ENCODE assay signal across 24 cellular contexts in the genomic region with DNA sequence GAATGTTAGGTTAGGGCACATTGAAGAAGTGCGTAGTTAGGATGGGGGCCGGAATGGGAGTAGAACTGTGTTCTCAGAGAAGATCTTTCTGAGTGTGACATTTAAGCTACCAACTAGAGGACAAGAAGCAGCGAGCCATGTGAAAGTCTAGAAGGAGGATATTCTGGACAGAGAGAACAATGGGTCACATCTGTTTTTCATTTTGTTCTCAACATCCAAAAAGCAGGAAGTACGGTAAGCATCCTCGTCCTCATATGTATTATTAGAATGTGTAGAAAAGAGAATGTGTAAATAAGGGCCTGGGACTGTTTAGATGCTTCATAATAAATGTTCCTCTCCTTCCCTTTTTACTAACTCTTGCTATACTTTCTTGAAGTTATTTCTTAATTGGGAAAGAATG. TPM values are rescaled to one million over a fixed set of nuclear protein-coding genes. Genes with fewer than 3 reads are reported as not detected.
DNase-seq lines count a peak whose midpoint lies in the region; ATAC-seq and TF ChIP-seq lines count a peak whose summit lies in the region.
"Had no signal": no experiment of that assay in that cellular context is flagged by ENCODE, and none has a peak within 500 bp of the region (broad histone marks: within the 10 kb centered on the region; RNA-seq: fewer than 3 reads in every experiment).

No MANE protein-coding gene starts in this region.

- H3K4me3 ChIP-seq in SK-N-MC (peak overlapping the region; percentile 33; the same call in 1 of the 2 replicates), hepatocyte (no peak overlapping the region), heart left ventricle (no peak overlapping the region)
- H3K4me3 ChIP-seq: A549, GM12878, SJSA1 had no signal

- intact Hi-C loops in heart left ventricle (cut with DNase I): loop anchor here in 1 of 10 donors (10.0 kb wide), 1 partner anchor 242 kb away; no protein-coding TSS in a partner anchor

- no peak overlapping the region for H2AFZ ChIP-seq in hepatocyte

- H3K27ac ChIP-seq in SK-N-MC (peak overlapping the region; percentile 49; the same call in 1 of the 2 replicates), hepatocyte (peak overlapping the region; percentile 8), heart left ventricle (no peak overlapping the region)
- H3K27ac ChIP-seq: A549, SJSA1 had no signal

- H3K4me1 ChIP-seq in hepatocyte (ENCODE audit: insufficient read depth): no peaks in the 10 kb centered on the region
- H3K4me1 ChIP-seq in heart left ventricle: no peaks in the 10 kb centered on the region
- H3K4me1 ChIP-seq: A549 had no signal

- H3K27me3 ChIP-seq in hepatocyte (peaks cover 5% of the 10 kb centered on the region), heart left ventricle (no peaks in the 10 kb centered on the region)
- H3K27me3 ChIP-seq: SJSA1 had no signal

- H3K79me2 ChIP-seq in hepatocyte: no peaks in the 10 kb centered on the region

- H3K9me2 ChIP-seq in hepatocyte (replicated peaks; ENCODE audit: insufficient read depth): no peaks in the 10 kb centered on the region

- no peak for TF ChIP-seq POLR2A in heart left ventricle (IDR thresholded peaks at IDR 0.05)

- H3K4me2 ChIP-seq in hepatocyte: no peak overlapping the region
- H3K4me2 ChIP-seq: A549 had no signal

- TF ChIP-seq CTCF in hepatocyte (IDR thresholded peaks at IDR 0.05; ENCODE audit: poor library complexity) (no peak), heart left ventricle (IDR thresholded peaks at IDR 0.05) (no peak)

- H3K36me3 ChIP-seq in SK-N-MC (ENCODE audit: insufficient read depth, low read length): no peaks in the 10 kb centered on the region
- H3K36me3 ChIP-seq in hepatocyte (replicated peaks; ENCODE audit: insufficient read depth, low read depth): no peaks in the 10 kb centered on the region
- no peaks in the 10 kb centered on the region for H3K36me3 ChIP-seq in heart left ventricle
- H3K36me3 ChIP-seq: SJSA1 had no signal

- H4K20me1 ChIP-seq in hepatocyte (ENCODE audit: insufficient read depth, poor library complexity, severe bottlenecking): no peaks in the 10 kb centered on the region

- H3K9me3 ChIP-seq in SK-N-MC (ENCODE audit: low read depth, low read length) (no peaks in the 10 kb centered on the region), hepatocyte (ENCODE audit: low read depth) (no peaks in the 10 kb centered on the region), heart left ventricle (peaks cover 0 to 3% (median 0%) of the 10 kb centered on the region in 12 donors)
- H3K9me3 ChIP-seq: A549, SJSA1 had no signal

- no peak for ATAC-seq in heart left ventricle
- ATAC-seq: A549, GM12878, Right ventricle myocardium inferior had no signal

- WGBS in hepatocyte (ENCODE audit: low lambda C conversion rate, missing lambda C conversion rate): 64% methylated on average over 5 of the region's 5 CpGs
- 47 to 60% (median 51%) methylated on average over 5 of the region's 5 CpGs for WGBS in heart left ventricle, 4 donors

- DNase-seq in EH (ENCODE audit: low read depth): peak; percentile 22
- no peak for DNase-seq in SK-N-MC (ENCODE audit: low read depth, low spot score)
- peak; percentile 52 for DNase-seq in fibroblast of gingiva (ENCODE audit: low read depth)
- DNase-seq in hepatocyte (ENCODE audit: low spot score): no peak
- DNase-seq in heart left ventricle: no peak
- DNase-seq in hippocampal formation (lab: John Stamatoyannopoulos, UW): no peak
- DNase-seq in SW 1271 (lab: John Stamatoyannopoulos, UW): no peak
- no peak for DNase-seq in nucleus accumbens (lab: John Stamatoyannopoulos, UW)
- DNase-seq: CD4-positive, alpha-beta T cell; COR-L47; DMS79; GOT3; HCEC 1CT; NCI-H1105; NCI-H146; NCI-H2081; NCI-H2171; NCI-H524 treated with DMSO at 0.1 percent for 48 hours; NCI-H82; OCI-M1 had no signal

- H3K9ac ChIP-seq in SK-N-MC (ENCODE audit: insufficient read length): peak overlapping the region; percentile 25

RNA-seq across cellular contexts. Expression of gene PARP4, which starts 44.5 kb away (rescaled TPM):
- total RNA-seq in hepatocyte (49.5 and 50.7 TPM in 2 replicates), heart left ventricle (10 to 100 TPM; 12.4 to 41.6 (median 23.8) TPM)
- polyA plus RNA-seq in hepatocyte (19.5 and 21.6 TPM in 2 replicates), heart left ventricle (10 to 100 TPM in 1 of 2 donors, 1 to 10 TPM in 1; 6.9 to 17.9 TPM)

Comparison
In these comparisons a context has a peak if more than half of its experiments do, and no peak if none do; other contexts are left out.
1. DNase-seq: peak in EH (single experiment) and fibroblast of gingiva (single experiment); none in SK-N-MC (single experiment), hepatocyte (single experiment), heart left ventricle (0 of 5), hippocampal formation (0 of 2), SW 1271 (0 of 2) and nucleus accumbens (0 of 56).
2. H3K27ac ChIP-seq: peak in SK-N-MC (single experiment) and hepatocyte (single experiment); none in heart left ventricle (0 of 12).